Comparison of ENCODE assay signal across 11 cellular contexts in genomic region chr2:95012881-95013550, GRCh38.
DNase-seq lines count a peak whose midpoint lies in the region; ATAC-seq and TF ChIP-seq lines count a peak whose summit lies in the region.
"Had no signal": no experiment of that assay in that cellular context is flagged by ENCODE, and none has a peak within 500 bp of the region (broad histone marks: within the 10 kb centered on the region; RNA-seq: fewer than 3 reads in every experiment).

No MANE protein-coding gene starts in this region.

- H3K27ac Mint-ChIP-seq in stimulated activated memory B cell treated with anti-CD40 and anti-IgM and Interleukin-4, amounts not matched to agents 10 μg/mL and 1 μg/mL and 100 μg/mL, for 72 hours, result no peak overlapping the region
- H3K27ac Mint-ChIP-seq: activated B cell treated with CpG ODN at 0.5 μM for 24 hours, GM23338 had no signal

- DNase-seq in NCI-H82 (lab: John Stamatoyannopoulos, UW) (peak; percentile 19), NCI-H82 treated with DMSO at 0.1 percent for 48 hours (lab: John Stamatoyannopoulos, UW; ENCODE audit: unreplicated experiment) (no peak), GM13977 (ENCODE audit: low spot score) (no peak)
- no peak for DNase-seq in activated T-cell treated with anti-CD3 and anti-CD28 coated beads, Interleukin-2, amount 50 U/mL, for 1 hour
- DNase-seq: activated B cell treated with CpG ODN at 0.5 μM for 24 hours; central memory CD4-positive, alpha-beta T cell had no signal

- no peaks in the 10 kb centered on the region for H3K36me3 Mint-ChIP-seq in stimulated activated memory B cell treated with anti-CD40 and anti-IgM and Interleukin-4, amounts not matched to agents 10 μg/mL and 1 μg/mL and 100 μg/mL, for 72 hours

- peak; percentile 85 for ATAC-seq in GM21786 (IDR thresholded peaks at IDR 0.05; ENCODE audit: unreplicated experiment)
- peak; percentile 53 for ATAC-seq in HG03521 (IDR thresholded peaks at IDR 0.05; ENCODE audit: unreplicated experiment)
- ATAC-seq in stimulated activated memory B cell treated with anti-CD40 and anti-IgM and Interleukin-4, amounts not matched to agents 10 μg/mL and 1 μg/mL and 100 μg/mL, for 72 hours, result peak; percentile 25
- no peak for ATAC-seq in HG02840 (IDR thresholded peaks at IDR 0.05; ENCODE audit: low FRiP score, unreplicated experiment)
- ATAC-seq: GM23338 had no signal

- in situ Hi-C loops in GM13977 (cut with MboI; ENCODE audit: low pct_unique_long_range_greater_than_20kb, low sequenced_read_pairs, unreplicated experiment), result no loop called here

- H3K4me1 Mint-ChIP-seq in stimulated activated memory B cell treated with anti-CD40 and anti-IgM and Interleukin-4, amounts not matched to agents 10 μg/mL and 1 μg/mL and 100 μg/mL, for 72 hours, result no peaks in the 10 kb centered on the region
- H3K4me1 Mint-ChIP-seq: activated B cell treated with CpG ODN at 0.5 μM for 24 hours had no signal

- H3K9me3 Mint-ChIP-seq in stimulated activated memory B cell treated with anti-CD40 and anti-IgM and Interleukin-4, amounts not matched to agents 10 μg/mL and 1 μg/mL and 100 μg/mL, for 72 hours, result no peaks in the 10 kb centered on the region
- H3K9me3 Mint-ChIP-seq: activated B cell treated with CpG ODN at 0.5 μM for 24 hours, GM23338 had no signal

- H3K27me3 Mint-ChIP-seq in stimulated activated memory B cell treated with anti-CD40 and anti-IgM and Interleukin-4, amounts not matched to agents 10 μg/mL and 1 μg/mL and 100 μg/mL, for 72 hours, result peaks cover 28% of the 10 kb centered on the region
- H3K27me3 Mint-ChIP-seq: activated B cell treated with CpG ODN at 0.5 μM for 24 hours had no signal

- no peak for TF ChIP-seq CTCF in GM13977 (IDR thresholded peaks at IDR 0.05; ENCODE audit: extremely low read depth, insufficient read depth, missing control alignments)

- no peak overlapping the region for H3K4me3 Mint-ChIP-seq in stimulated activated memory B cell treated with anti-CD40 and anti-IgM and Interleukin-4, amounts not matched to agents 10 μg/mL and 1 μg/mL and 100 μg/mL, for 72 hours
- H3K4me3 Mint-ChIP-seq: activated B cell treated with CpG ODN at 0.5 μM for 24 hours, GM23338 had no signal
